ENCODE assay signal across 1 cellular context in the genomic region with DNA sequence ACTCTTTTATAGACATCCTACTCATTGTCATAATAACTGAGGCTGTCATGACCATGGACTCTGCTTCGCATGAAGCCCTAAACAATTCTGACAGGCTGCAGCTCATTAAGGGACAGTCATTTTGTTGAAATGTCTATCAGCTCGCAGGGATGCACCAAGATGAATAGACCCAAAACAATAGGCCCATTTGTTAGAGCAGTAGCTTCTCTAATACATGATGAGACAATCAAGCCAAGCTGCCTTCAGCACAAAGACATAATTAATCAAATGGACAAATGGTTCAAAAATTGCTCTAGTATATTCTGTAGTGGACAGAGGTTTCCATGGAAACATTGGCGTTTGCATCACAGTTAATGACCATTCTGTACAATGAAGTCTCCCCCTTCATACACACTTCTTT.
TF ChIP-seq lines count a peak whose summit lies in the region.

No MANE protein-coding gene starts in this region.

TF ChIP-seq in HepG2, 621 proteins besides CTCF, POLR2A, EP300 and RAD21 (continued from another document):
- TF ChIP-seq, protein P1, sequence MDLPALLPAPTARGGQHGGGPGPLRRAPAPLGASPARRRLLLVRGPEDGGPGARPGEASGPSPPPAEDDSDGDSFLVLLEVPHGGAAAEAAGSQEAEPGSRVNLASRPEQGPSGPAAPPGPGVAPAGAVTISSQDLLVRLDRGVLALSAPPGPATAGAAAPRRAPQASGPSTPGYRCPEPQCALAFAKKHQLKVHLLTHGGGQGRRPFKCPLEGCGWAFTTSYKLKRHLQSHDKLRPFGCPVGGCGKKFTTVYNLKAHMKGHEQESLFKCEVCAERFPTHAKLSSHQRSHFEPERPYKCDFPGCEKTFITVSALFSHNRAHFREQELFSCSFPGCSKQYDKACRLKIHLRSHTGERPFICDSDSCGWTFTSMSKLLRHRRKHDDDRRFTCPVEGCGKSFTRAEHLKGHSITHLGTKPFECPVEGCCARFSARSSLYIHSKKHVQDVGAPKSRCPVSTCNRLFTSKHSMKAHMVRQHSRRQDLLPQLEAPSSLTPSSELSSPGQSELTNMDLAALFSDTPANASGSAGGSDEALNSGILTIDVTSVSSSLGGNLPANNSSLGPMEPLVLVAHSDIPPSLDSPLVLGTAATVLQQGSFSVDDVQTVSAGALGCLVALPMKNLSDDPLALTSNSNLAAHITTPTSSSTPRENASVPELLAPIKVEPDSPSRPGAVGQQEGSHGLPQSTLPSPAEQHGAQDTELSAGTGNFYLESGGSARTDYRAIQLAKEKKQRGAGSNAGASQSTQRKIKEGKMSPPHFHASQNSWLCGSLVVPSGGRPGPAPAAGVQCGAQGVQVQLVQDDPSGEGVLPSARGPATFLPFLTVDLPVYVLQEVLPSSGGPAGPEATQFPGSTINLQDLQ (CRISPR knock-in tag; IDR thresholded peaks at IDR 0.05): no peak
- TF ChIP-seq TBP (CRISPR knock-in tag; IDR thresholded peaks at IDR 0.05) (no peak), ZNF543 (CRISPR knock-in tag; IDR thresholded peaks at IDR 0.05) (no peak), ZNF331 (CRISPR knock-in tag; IDR thresholded peaks at IDR 0.05) (no peak), ZNF326 (CRISPR knock-in tag; IDR thresholded peaks at IDR 0.05; ENCODE audit: borderline replicate concordance) (no peak), ZSCAN25 (CRISPR knock-in tag; IDR thresholded peaks at IDR 0.05) (no peak), ATAD3A (CRISPR knock-in tag; IDR thresholded peaks at IDR 0.05) (no peak), ZNF546 (CRISPR knock-in tag; conservative IDR thresholded peaks at IDR 0.05) (no peak), NKX3-1 (CRISPR knock-in tag; IDR thresholded peaks at IDR 0.05) (no peak), HMGA1 (CRISPR knock-in tag; conservative IDR thresholded peaks at IDR 0.05) (no peak), ZNF383 (CRISPR knock-in tag; IDR thresholded peaks at IDR 0.05; ENCODE audit: borderline replicate concordance) (no peak)
- TF ChIP-seq, protein P2, sequence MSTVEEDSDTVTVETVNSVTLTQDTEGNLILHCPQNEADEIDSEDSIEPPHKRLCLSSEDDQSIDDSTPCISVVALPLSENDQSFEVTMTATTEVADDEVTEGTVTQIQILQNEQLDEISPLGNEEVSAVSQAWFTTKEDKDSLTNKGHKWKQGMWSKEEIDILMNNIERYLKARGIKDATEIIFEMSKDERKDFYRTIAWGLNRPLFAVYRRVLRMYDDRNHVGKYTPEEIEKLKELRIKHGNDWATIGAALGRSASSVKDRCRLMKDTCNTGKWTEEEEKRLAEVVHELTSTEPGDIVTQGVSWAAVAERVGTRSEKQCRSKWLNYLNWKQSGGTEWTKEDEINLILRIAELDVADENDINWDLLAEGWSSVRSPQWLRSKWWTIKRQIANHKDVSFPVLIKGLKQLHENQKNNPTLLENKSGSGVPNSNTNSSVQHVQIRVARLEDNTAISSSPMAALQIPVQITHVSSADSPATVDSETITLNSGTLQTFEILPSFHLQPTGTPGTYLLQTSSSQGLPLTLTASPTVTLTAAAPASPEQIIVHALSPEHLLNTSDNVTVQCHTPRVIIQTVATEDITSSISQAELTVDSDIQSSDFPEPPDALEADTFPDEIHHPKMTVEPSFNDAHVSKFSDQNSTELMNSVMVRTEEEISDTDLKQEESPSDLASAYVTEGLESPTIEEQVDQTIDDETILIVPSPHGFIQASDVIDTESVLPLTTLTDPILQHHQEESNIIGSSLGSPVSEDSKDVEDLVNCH (CRISPR knock-in tag; IDR thresholded peaks at IDR 0.05): no peak
- TF ChIP-seq, protein P3, sequence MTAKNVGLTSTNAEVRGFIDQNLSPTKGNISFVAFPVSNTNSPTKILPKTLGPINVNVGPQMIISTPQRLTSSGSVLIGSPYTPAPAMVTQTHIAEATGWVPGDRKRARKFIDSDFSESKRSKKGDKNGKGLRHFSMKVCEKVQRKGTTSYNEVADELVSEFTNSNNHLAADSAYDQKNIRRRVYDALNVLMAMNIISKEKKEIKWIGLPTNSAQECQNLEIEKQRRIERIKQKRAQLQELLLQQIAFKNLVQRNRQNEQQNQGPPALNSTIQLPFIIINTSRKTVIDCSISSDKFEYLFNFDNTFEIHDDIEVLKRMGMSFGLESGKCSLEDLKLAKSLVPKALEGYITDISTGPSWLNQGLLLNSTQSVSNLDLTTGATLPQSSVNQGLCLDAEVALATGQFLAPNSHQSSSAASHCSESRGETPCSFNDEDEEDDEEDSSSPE (CRISPR knock-in tag; IDR thresholded peaks at IDR 0.05): no peak
